Comparison of ENCODE assay signal across 12 cellular contexts in the genomic region with DNA sequence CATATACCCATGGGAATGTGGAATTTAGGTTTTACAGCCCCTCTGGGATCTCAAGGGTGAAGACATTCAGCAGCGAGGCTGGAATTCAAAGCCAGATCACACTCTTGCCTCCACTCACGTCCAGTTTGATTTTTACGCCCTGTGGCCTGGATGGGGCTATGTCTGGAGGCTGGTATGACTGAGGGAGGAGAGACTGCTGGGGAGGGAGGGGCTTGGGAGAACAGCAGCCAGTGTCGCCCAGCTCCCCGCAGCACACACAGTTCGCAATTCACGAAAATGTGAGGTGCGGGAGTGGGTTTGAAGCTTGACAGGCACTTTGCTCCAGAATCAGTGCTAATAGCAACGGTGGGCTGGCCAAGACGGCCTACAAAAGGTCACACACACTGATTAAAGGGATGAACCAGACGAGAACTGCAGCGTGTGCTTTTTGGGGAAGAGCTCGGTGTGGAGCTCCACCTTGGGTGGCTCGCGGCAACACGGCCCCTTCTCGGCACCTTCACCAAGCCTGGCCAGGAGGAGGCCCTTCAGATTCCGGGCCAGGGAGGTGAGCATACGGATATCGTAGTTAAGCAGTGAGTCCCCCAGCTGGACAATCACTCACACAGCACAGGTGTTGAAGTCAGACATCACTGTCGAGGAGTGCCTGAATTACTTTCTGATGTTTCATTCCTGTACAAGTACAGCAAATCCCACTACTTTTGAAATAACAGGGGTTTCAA. TPM values are rescaled to one million over a fixed set of nuclear protein-coding genes. Genes with fewer than 3 reads are reported as not detected.
A peak's percentile ranks its signal among the peaks of the same experiment; 100 is the strongest.
DNase-seq lines count a peak whose midpoint lies in the region; ATAC-seq and TF ChIP-seq lines count a peak whose summit lies in the region.
"Had no signal": no experiment of that assay in that cellular context is flagged by ENCODE, and none has a peak within 500 bp of the region (broad histone marks: within the 10 kb centered on the region; RNA-seq: fewer than 3 reads in every experiment).

No MANE protein-coding gene starts in this region.

- 64% methylated on average over 7 of the region's 21 CpGs for WGBS in right lobe of liver (ENCODE audit: insufficient coverage, low coverage, low lambda C conversion rate, missing lambda C conversion rate)

- peaks cover 23% of the 10 kb centered on the region for H3K4me1 Mint-ChIP-seq in activated CD8-positive, alpha-beta memory T cell treated with anti-CD3 and anti-CD28 coated beads, Interleukin-2, amount 10 ng/mL, durations not matched to agents 7 days and 5 days

- POLR2A ChIA-PET in RWPE1 (lab: Yijun Ruan, JAX; ENCODE audit: low non-redundant PET): no interaction called here

- H3K4me1 ChIP-seq in right lobe of liver (peaks cover 0 to 39% (median 2%) of the 10 kb centered on the region in 4 donors), upper lobe of right lung (peaks cover 20% of the 10 kb centered on the region)

- no peaks in the 10 kb centered on the region for H3K9me3 Mint-ChIP-seq in activated CD8-positive, alpha-beta memory T cell treated with anti-CD3 and anti-CD28 coated beads, Interleukin-2, amount 10 ng/mL, durations not matched to agents 7 days and 5 days (ENCODE audit: low read depth)

- H3K27me3 Mint-ChIP-seq in activated CD8-positive, alpha-beta memory T cell treated with anti-CD3 and anti-CD28 coated beads, Interleukin-2, amount 10 ng/mL, durations not matched to agents 7 days and 5 days: no peaks in the 10 kb centered on the region

- no peak for TF ChIP-seq POLR2A in right lobe of liver (IDR thresholded peaks at IDR 0.05)

- H3K9me3 ChIP-seq in right lobe of liver: no peaks in the 10 kb centered on the region
- no peaks in the 10 kb centered on the region for H3K9me3 ChIP-seq in upper lobe of right lung
- H3K9me3 ChIP-seq: sigmoid colon had no signal

- peak overlapping the region; percentile 31 for H3K27ac ChIP-seq in RWPE1
- no peak overlapping the region for H3K27ac ChIP-seq in right lobe of liver
- H3K27ac ChIP-seq in upper lobe of right lung: no peak overlapping the region

- H3K4me3 Mint-ChIP-seq in activated CD8-positive, alpha-beta memory T cell treated with anti-CD3 and anti-CD28 coated beads, Interleukin-2, amount 10 ng/mL, durations not matched to agents 7 days and 5 days: no peak overlapping the region

- CTCF ChIA-PET in RWPE1 (lab: Yijun Ruan, JAX): interaction anchor here (1.1 kb wide), 1 partner anchor 11 kb away, joined by 4 read pairs; no protein-coding TSS in a partner anchor
- CTCF ChIA-PET in activated CD8-positive, alpha-beta memory T cell treated with anti-CD3 and anti-CD28 coated beads, Interleukin-2, amount 10 ng/mL, durations not matched to agents 7 days and 5 days (lab: Charles Lee): interaction anchor here (0.9 kb wide), 1 partner anchor 17 kb away, joined by 3 read pairs; no protein-coding TSS in a partner anchor

- ATAC-seq in right lobe of liver (peak; percentile 21 to 58 (median 44)), upper lobe of right lung (peak; percentile 56), HG03521 (IDR thresholded peaks at IDR 0.05; ENCODE audit: unreplicated experiment) (no peak)
- ATAC-seq in activated CD8-positive, alpha-beta memory T cell treated with anti-CD3 and anti-CD28 coated beads, Interleukin-2, amount 10 ng/mL, durations not matched to agents 7 days and 5 days: no peak
- ATAC-seq: activated CD4-positive, CD25-positive, alpha-beta regulatory T cell treated with anti-CD3 and anti-CD28 coated beads, Interleukin-2, amount 50 U/mL, for 24 hours had no signal

- H3K27ac Mint-ChIP-seq in activated CD8-positive, alpha-beta memory T cell treated with anti-CD3 and anti-CD28 coated beads, Interleukin-2, amount 10 ng/mL, durations not matched to agents 7 days and 5 days: no peak overlapping the region

- no peak for DNase-seq in RWPE1 (ENCODE audit: low spot score)
- DNase-seq in fibroblast of villous mesenchyme (ENCODE audit: low read depth): no peak
- DNase-seq in right lobe of liver: peak in 1 of 3 donors; percentile 33
- no peak for DNase-seq in upper lobe of right lung
- DNase-seq in activated CD8-positive, alpha-beta memory T cell treated with anti-CD3 and anti-CD28 coated beads, Interleukin-2, amount 10 ng/mL, durations not matched to agents 7 days and 5 days: no peak
- DNase-seq in stimulated activated CD4-positive, alpha-beta T cell treated with anti-CD3 and anti-CD28 coated beads, Interleukin-2, amount 100 ng/mL, for 24 hours: no peak
- DNase-seq: anterior cingulate cortex, NCI-H2081 treated with DMSO at 0.1 percent for 48 hours, sigmoid colon, substantia nigra had no signal

- H3K27me3 ChIP-seq in right lobe of liver: no peaks in the 10 kb centered on the region
- H3K27me3 ChIP-seq in upper lobe of right lung: no peaks in the 10 kb centered on the region
- H3K27me3 ChIP-seq: sigmoid colon had no signal

- intact Hi-C loops in right lobe of liver (cut with DNase I) (no loop called here), upper lobe of right lung (cut with DNase I) (no loop called here)

- H3K4me3 ChIP-seq in fibroblast of villous mesenchyme (ENCODE audit: low read depth, low read length): peak overlapping the region; percentile 26
- H3K4me3 ChIP-seq in right lobe of liver: no peak overlapping the region
- no peak overlapping the region for H3K4me3 ChIP-seq in upper lobe of right lung

- TF ChIP-seq CTCF in RWPE1 (conservative IDR thresholded peaks at IDR 0.05; ENCODE audit: low read depth): no peak
- peak; percentile 21 for TF ChIP-seq CTCF in fibroblast of villous mesenchyme (IDR thresholded peaks at IDR 0.05; ENCODE audit: insufficient read depth, low read depth, low read length)
- TF ChIP-seq CTCF in right lobe of liver (IDR thresholded peaks at IDR 0.05): peak in 2 of 4 donors; percentile 18 to 33
- TF ChIP-seq CTCF in upper lobe of right lung (IDR thresholded peaks at IDR 0.05): no peak

- H3K36me3 ChIP-seq in right lobe of liver (peaks cover 0 to 17% (median 0%) of the 10 kb centered on the region in 4 donors), upper lobe of right lung (peaks cover 24% of the 10 kb centered on the region)

- peaks cover 18% of the 10 kb centered on the region for H3K36me3 Mint-ChIP-seq in activated CD8-positive, alpha-beta memory T cell treated with anti-CD3 and anti-CD28 coated beads, Interleukin-2, amount 10 ng/mL, durations not matched to agents 7 days and 5 days

RNA-seq across cellular contexts. Expression of gene EHD4, which starts 16.4 kb away (rescaled TPM):
- 18.0 and 19.0 TPM in 2 replicates for total RNA-seq in fibroblast of villous mesenchyme
- 10 to 100 TPM in 3 of 6 experiments, 1 to 10 TPM in 3; 4.7 to 21.5 (median 11.1) TPM for total RNA-seq in right lobe of liver
- total RNA-seq in upper lobe of right lung: 39.5 TPM
- 10 to 100 TPM; 15.6 to 19.8 TPM for total RNA-seq in activated CD8-positive, alpha-beta memory T cell treated with anti-CD3 and anti-CD28 coated beads, Interleukin-2, amount 10 ng/mL, durations not matched to agents 7 days and 5 days

Comparison
In these comparisons a context has a peak if more than half of its experiments do, and no peak if none do; other contexts are left out.
1. ATAC-seq: peak in right lobe of liver (4 of 4) and upper lobe of right lung (single experiment); none in HG03521 (single experiment) and activated CD8-positive, alpha-beta memory T cell treated with anti-CD3 and anti-CD28 coated beads, Interleukin-2, amount 10 ng/mL, durations not matched to agents 7 days and 5 days (single experiment).